ENCODE assay signal across 29 cellular contexts in genomic region chr16:55329791-55330190, GRCh38. TPM values are rescaled to one million over a fixed set of nuclear protein-coding genes. Genes with fewer than 3 reads are reported as not detected.
"Had no signal": no experiment of that assay in that cellular context is flagged by ENCODE, and none has a peak within 500 bp of the region (broad histone marks: within the 10 kb centered on the region; RNA-seq: fewer than 3 reads in every experiment).

No MANE protein-coding gene starts in this region.

- FAIRE-seq: bronchial epithelial cell, RCC 7860 had no signal

- H3K9me3 ChIP-seq: ascending aorta, body of pancreas had no signal

- H3K36me3 ChIP-seq: ascending aorta had no signal

- ATAC-seq: activated CD8-positive, alpha-beta memory T cell treated with anti-CD3 and anti-CD28 coated beads, Interleukin-2, amount 10 ng/mL, durations not matched to agents 7 days and 5 days; activated naive CD4-positive, alpha-beta T cell treated with anti-CD3 and anti-CD28 coated beads, Interleukin-2, amount 50 U/mL, for 72 hours; activated naive CD8-positive, alpha-beta T cell treated with anti-CD3 and anti-CD28 coated beads, Interleukin-2, amount 50 U/mL, for 24 hours; body of pancreas; T-helper 17 cell had no signal

- H3K27ac ChIP-seq: ascending aorta, body of pancreas had no signal

- DNase-seq: activated B cell treated with CpG ODN at 0.5 μM for 24 hours; activated CD4-positive, alpha-beta T cell treated with anti-CD3 and anti-CD28 coated beads for 1 hour; activated CD4-positive, alpha-beta T cell treated with anti-CD3 and anti-CD28 coated beads, Interleukin-2, amount 10 ng/mL, durations not matched to agents 24 days and 14 days; activated CD4-positive, alpha-beta T cell treated with anti-CD3 and anti-CD28 coated beads, Interleukin-2, amount 50 U/mL, for 48 hours; activated CD8-positive, alpha-beta memory T cell treated with anti-CD3 and anti-CD28 coated beads, Interleukin-2, amount 10 ng/mL, durations not matched to agents 7 days and 5 days; activated effector memory CD4-positive, alpha-beta T cell treated with anti-CD3 and anti-CD28 coated beads, Interleukin-2, amount 50 U/mL, for 16 hours; activated naive CD4-positive, alpha-beta T cell treated with Interleukin-2 at 50 U/mL for 16 hours; activated naive CD8-positive, alpha-beta T cell treated with anti-CD3 and anti-CD28 coated beads, Interleukin-2, amount 50 U/mL, for 24 hours; activated T-cell treated with anti-CD3 and anti-CD28 coated beads, Interleukin-2, amount 50 U/mL, for 24 hours; amniotic stem cell; body of pancreas; central memory CD4-positive, alpha-beta T cell; KG1; NCI-H1048; NCI-H146; NCI-H187 treated with DMSO at 0.1 percent for 48 hours; NCI-H2171; NCI-H226; NCI-H526; NCI-H82; SHP77; T-helper 17 cell; T-helper 9 cell had no signal

- H3K4me3 ChIP-seq: ascending aorta, body of pancreas had no signal

RNA-seq across cellular contexts. Expression of gene IRX6, which starts 5.8 kb away (rescaled TPM):
- total RNA-seq: activated CD4-positive, alpha-beta T cell treated with anti-CD3 and anti-CD28 coated beads, Interleukin-2, amount 10 ng/mL, durations not matched to agents 24 days and 14 days; activated CD8-positive, alpha-beta memory T cell treated with anti-CD3 and anti-CD28 coated beads, Interleukin-2, amount 10 ng/mL, durations not matched to agents 7 days and 5 days; activated naive CD4-positive, alpha-beta T cell treated with anti-CD3 and anti-CD28 coated beads, Interleukin-2, amount 50 U/mL, for 72 hours; bronchial epithelial cell; M059J; NCI-H460; T-helper 17 cell had no signal
